ENCODE assay signal across 23 cellular contexts in the genomic region with DNA sequence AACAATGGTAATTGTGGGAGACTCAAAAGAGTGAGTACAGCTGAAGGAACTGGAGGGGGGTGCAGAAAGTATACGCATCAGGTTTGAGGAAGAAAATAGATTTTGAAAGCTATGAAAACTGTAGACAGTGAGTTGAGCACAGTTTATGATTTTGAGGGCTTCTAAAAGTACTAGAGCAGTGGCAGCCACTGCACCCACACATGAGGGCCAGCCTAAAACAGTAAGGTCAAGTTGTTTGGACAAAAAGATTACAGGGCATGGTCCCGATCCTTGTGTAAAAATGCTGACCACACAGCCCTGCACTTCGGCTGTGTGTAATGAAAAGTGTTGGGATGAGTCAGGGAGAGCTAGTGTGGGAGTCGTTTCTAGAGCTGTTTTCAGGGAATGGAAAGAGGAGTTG.
"Had no signal": no experiment of that assay in that cellular context is flagged by ENCODE, and none has a peak within 500 bp of the region (broad histone marks: within the 10 kb centered on the region; RNA-seq: fewer than 3 reads in every experiment).

No MANE protein-coding gene starts in this region.

- H3K4me1 ChIP-seq: esophagus muscularis mucosa, foreskin keratinocyte, gastroesophageal sphincter, heart left ventricle, left lung, lower lobe of right lung had no signal

- H3K27me3 ChIP-seq: dorsolateral prefrontal cortex, esophagus muscularis mucosa, foreskin keratinocyte, gastroesophageal sphincter, heart left ventricle, hepatocyte, left lung had no signal

- H3K4me2 ChIP-seq: hepatocyte had no signal

- H2AFZ ChIP-seq: hepatocyte had no signal

- H3K27ac ChIP-seq: coronary artery, dorsolateral prefrontal cortex, epithelial cell of prostate, esophagus muscularis mucosa, foreskin keratinocyte, gastroesophageal sphincter, heart left ventricle, hepatocyte, left lung, lower lobe of right lung had no signal

- DNase-seq: dermis blood vessel endothelial cell; dorsolateral prefrontal cortex; effector CD4-positive, alpha-beta T cell; effector memory CD4-positive, alpha-beta T cell; foreskin keratinocyte; heart left ventricle; hypothalamus; immature natural killer cell; islet precursor cell; kidney; kidney glomerular epithelial cell; left cardiac atrium; left lung; left ventricle myocardium superior; lower lobe of right lung; mesenchymal stem cell; mucosa of descending colon had no signal

- H3K9me3 ChIP-seq: lower lobe of right lung had no signal

- H3K79me2 ChIP-seq: hepatocyte had no signal

- H3K4me1 Mint-ChIP-seq: mesothelial cell of epicardium had no signal

- H3K27ac Mint-ChIP-seq: immature natural killer cell, mesothelial cell of epicardium had no signal

- H3K4me3 ChIP-seq: coronary artery, dorsolateral prefrontal cortex, esophagus muscularis mucosa, gastroesophageal sphincter, heart left ventricle, hepatocyte, left lung, lower lobe of right lung, mucosa of descending colon had no signal

- ATAC-seq: foreskin keratinocyte, gastroesophageal sphincter, heart left ventricle, left cardiac atrium, left lung, left ventricle myocardium superior, lower lobe of right lung, mucosa of descending colon had no signal

- H3K4me3 Mint-ChIP-seq: immature natural killer cell, mesothelial cell of epicardium had no signal

- H3K36me3 ChIP-seq: esophagus muscularis mucosa, gastroesophageal sphincter, heart left ventricle, left lung, lower lobe of right lung had no signal
